Comparison of ENCODE assay signal across 18 cellular contexts in genomic region chr5:92332039-92332438, GRCh38.
A peak's percentile ranks its signal among the peaks of the same experiment; 100 is the strongest.
DNase-seq lines count a peak whose midpoint lies in the region; ATAC-seq and TF ChIP-seq lines count a peak whose summit lies in the region.
"Had no signal": no experiment of that assay in that cellular context is flagged by ENCODE, and none has a peak within 500 bp of the region (broad histone marks: within the 10 kb centered on the region; RNA-seq: fewer than 3 reads in every experiment).

No MANE protein-coding gene starts in this region.

- ATAC-seq in RWPE2 (ENCODE audit: low read depth): peak; percentile 98
- ATAC-seq: sciatic nerve had no signal

- POLR2A ChIA-PET in BJ (lab: Charles Lee): no interaction called here

- H3K27me3 ChIP-seq in BJ (ENCODE audit: control insufficient read depth, insufficient read depth, low read length) (no peaks in the 10 kb centered on the region), RWPE2 (ENCODE audit: insufficient read depth, poor library complexity, severe bottlenecking) (no peaks in the 10 kb centered on the region), MG63 (no peaks in the 10 kb centered on the region)
- H3K27me3 ChIP-seq: neutrophil had no signal

- CTCF ChIA-PET in BJ (lab: Yijun Ruan, JAX): no interaction called here

- TF ChIP-seq CTCF in BJ (IDR thresholded peaks at IDR 0.05; ENCODE audit: insufficient read depth, low read depth, low read length) (no peak), RWPE2 (IDR thresholded peaks at IDR 0.05; ENCODE audit: poor library complexity, severe bottlenecking) (no peak), foreskin fibroblast (IDR thresholded peaks at IDR 0.05; ENCODE audit: low read depth, low read length) (no peak), GM13976 (IDR thresholded peaks at IDR 0.05; ENCODE audit: borderline replicate concordance, control extremely low read depth, extremely low read depth, insufficient read depth, missing control alignments) (no peak)

- H3K36me3 ChIP-seq in BJ (ENCODE audit: control insufficient read depth, insufficient read depth, low read length) (no peaks in the 10 kb centered on the region), RWPE2 (ENCODE audit: low read depth) (no peaks in the 10 kb centered on the region), MG63 (no peaks in the 10 kb centered on the region)
- H3K36me3 ChIP-seq: neutrophil, thoracic aorta had no signal

- DNase-seq in BJ (ENCODE audit: low read depth) (peak; percentile 30), HCEC 1CT (peak; percentile 86), RWPE2 (ENCODE audit: low spot score) (no peak), foreskin fibroblast (peak; percentile 63 to 80), GM13976 (ENCODE audit: low spot score) (no peak), MG63 (no peak), NCI-H524 (lab: John Stamatoyannopoulos, UW) (no peak), G401 (ENCODE audit: low spot score) (no peak)
- DNase-seq: activated CD4-positive, CD25-positive, alpha-beta regulatory T cell; C1 segment of cervical spinal cord; head of caudate nucleus; midbrain; NCI-H446; stimulated activated CD4-positive, alpha-beta T cell treated with anti-CD3 and anti-CD28 coated beads, Interleukin-2, amount 100 ng/mL, for 48 hours; stimulated activated CD8-positive, alpha-beta memory T cell treated with anti-CD3 and anti-CD28 coated beads, Interleukin-4, amount 100 ng/mL, for 48 hours had no signal

- in situ Hi-C loops in GM13976 (cut with MboI; ENCODE audit: low sequenced_read_pairs, unreplicated experiment) (no loop called here), G401 (cut with HindIII; ENCODE audit: low sequenced_read_pairs) (loop anchor here (10.0 kb wide), 1 partner anchor 837 kb away; no protein-coding TSS in a partner anchor)

- peaks cover 19% of the 10 kb centered on the region for H3K4me1 ChIP-seq in RWPE2 (ENCODE audit: insufficient read depth, poor library complexity, severe bottlenecking)

- no peaks in the 10 kb centered on the region for H3K9me3 ChIP-seq in RWPE2 (ENCODE audit: severe bottlenecking)
- H3K9me3 ChIP-seq in MG63: no peaks in the 10 kb centered on the region
- H3K9me3 ChIP-seq: neutrophil, thoracic aorta had no signal

- H3K4me3 ChIP-seq in BJ (ENCODE audit: low read depth, low read length): no peak overlapping the region
- H3K4me3 ChIP-seq in RWPE2 (ENCODE audit: severe bottlenecking): no peak overlapping the region
- H3K4me3 ChIP-seq in foreskin fibroblast (ENCODE audit: low read depth in 1 of 2, low read length in 2 of 2): no peak overlapping the region
- H3K4me3 ChIP-seq in MG63: no peak overlapping the region
- H3K4me3 ChIP-seq: thoracic aorta had no signal

- peak overlapping the region; percentile 19 for H3K27ac ChIP-seq in RWPE2 (ENCODE audit: poor library complexity, severe bottlenecking)
- H3K27ac ChIP-seq: neutrophil, thoracic aorta had no signal

Comparison
In these comparisons a context has a peak if more than half of its experiments do, and no peak if none do; other contexts are left out.
1. DNase-seq: peak in BJ (single experiment), HCEC 1CT (single experiment) and foreskin fibroblast (2 of 2); none in RWPE2 (single experiment), GM13976 (single experiment), MG63 (single experiment), NCI-H524 (0 of 2) and G401 (single experiment).